Comparison of ENCODE assay signal across 31 cellular contexts in genomic region chr10:99720387-99720786, GRCh38.
"Had no signal": no experiment of that assay in that cellular context is flagged by ENCODE, and none has a peak within 500 bp of the region (broad histone marks: within the 10 kb centered on the region; RNA-seq: fewer than 3 reads in every experiment).

No MANE protein-coding gene starts in this region.

- H3K27me3 Mint-ChIP-seq: activated B cell treated with CpG ODN at 0.5 μM for 24 hours; activated CD4-positive, alpha-beta memory T cell treated with anti-CD3 and anti-CD28 coated beads for 36 hours; activated CD4-positive, alpha-beta T cell treated with anti-CD3 and anti-CD28 coated beads, Interleukin-2, amount 10 ng/mL, durations not matched to agents 24 days and 14 days; activated CD8-positive, alpha-beta memory T cell treated with anti-CD3 and anti-CD28 coated beads, Interleukin-2, amount 10 ng/mL, durations not matched to agents 7 days and 5 days; activated naive CD8-positive, alpha-beta T cell; activated T-helper 17 cell treated with anti-CD3 and anti-CD28 coated beads, Interleukin-2, amount 50 U/mL, for 72 hours; effector memory CD8-positive, alpha-beta T cell; T-helper 17 cell had no signal

- H3K4me3 Mint-ChIP-seq: activated B cell treated with CpG ODN at 0.5 μM for 24 hours; activated CD4-positive, alpha-beta memory T cell treated with anti-CD3 and anti-CD28 coated beads for 36 hours; activated CD4-positive, alpha-beta T cell treated with anti-CD3 and anti-CD28 coated beads, Interleukin-2, amount 10 ng/mL, durations not matched to agents 24 days and 14 days; activated CD8-positive, alpha-beta memory T cell treated with anti-CD3 and anti-CD28 coated beads, Interleukin-2, amount 10 ng/mL, durations not matched to agents 7 days and 5 days; activated CD8-positive, alpha-beta T cell treated with anti-CD3 and anti-CD28 coated beads, Interleukin-2, amount 10 ng/mL, durations not matched to agents 7 days and 5 days; activated naive CD8-positive, alpha-beta T cell; activated T-helper 17 cell treated with anti-CD3 and anti-CD28 coated beads, Interleukin-2, amount 50 U/mL, for 72 hours; effector memory CD8-positive, alpha-beta T cell; T-helper 17 cell; T-helper 2 cell treated with Interferon-gamma antibody and Interleukin-4, amounts not matched to agents 5 μg/mL and 100 μg/mL, for 36 hours had no signal

- H3K4me1 ChIP-seq: esophagus muscularis mucosa, foreskin keratinocyte, gastrocnemius medialis had no signal

- H3K27me3 ChIP-seq: brain microvascular endothelial cell, esophagus muscularis mucosa, foreskin keratinocyte, gastrocnemius medialis, heart right ventricle had no signal

- H3K9me3 Mint-ChIP-seq: activated B cell treated with CpG ODN at 0.5 μM for 24 hours; activated CD4-positive, alpha-beta memory T cell treated with anti-CD3 and anti-CD28 coated beads for 36 hours; activated CD4-positive, alpha-beta T cell treated with anti-CD3 and anti-CD28 coated beads, Interleukin-2, amount 10 ng/mL, durations not matched to agents 24 days and 14 days; activated T-helper 17 cell treated with anti-CD3 and anti-CD28 coated beads, Interleukin-2, amount 50 U/mL, for 72 hours; effector memory CD8-positive, alpha-beta T cell; T-helper 2 cell treated with Interferon-gamma antibody and Interleukin-4, amounts not matched to agents 5 μg/mL and 100 μg/mL, for 36 hours had no signal

- ATAC-seq: activated CD4-positive, CD25-positive, alpha-beta regulatory T cell treated with anti-CD3 and anti-CD28 coated beads, Interleukin-2, amount 50 U/mL, for 24 hours; activated CD8-positive, alpha-beta memory T cell treated with anti-CD3 and anti-CD28 coated beads, Interleukin-2, amount 10 ng/mL, durations not matched to agents 7 days and 5 days; activated CD8-positive, alpha-beta T cell treated with anti-CD3 and anti-CD28 coated beads, Interleukin-2, amount 10 ng/mL, durations not matched to agents 7 days and 5 days; activated T-helper 17 cell treated with anti-CD3 and anti-CD28 coated beads, Interleukin-2, amount 50 U/mL, for 72 hours; effector memory CD8-positive, alpha-beta T cell; foreskin keratinocyte; gastrocnemius medialis; T-helper 17 cell had no signal

- DNase-seq: activated B cell treated with CpG ODN at 0.5 μM for 24 hours; activated CD4-positive, alpha-beta memory T cell treated with anti-CD3 and anti-CD28 coated beads for 36 hours; activated CD4-positive, alpha-beta T cell treated with anti-CD3 and anti-CD28 coated beads, Interleukin-2, amount 10 ng/mL, durations not matched to agents 24 days and 14 days; activated CD8-positive, alpha-beta memory T cell treated with anti-CD3 and anti-CD28 coated beads, Interleukin-2, amount 10 ng/mL, durations not matched to agents 7 days and 5 days; activated CD8-positive, alpha-beta memory T cell treated with anti-CD3 and anti-CD28 coated beads, Interleukin-2, amount 50 U/mL, for 4 hours; activated CD8-positive, alpha-beta T cell treated with anti-CD3 and anti-CD28 coated beads, Interleukin-2, amount 10 ng/mL, durations not matched to agents 7 days and 5 days; activated effector memory CD4-positive, alpha-beta T cell treated with Interleukin-2 at 50 U/mL for 16 hours; activated gamma-delta T cell treated with Interleukin-2 at 50 U/mL for 16 hours; activated naive CD4-positive, alpha-beta T cell treated with anti-CD3 and anti-CD28 coated beads, Interleukin-2, amount 50 U/mL, for 16 hours; activated naive CD4-positive, alpha-beta T cell treated with Interleukin-2 at 50 U/mL for 16 hours; activated T-cell treated with anti-CD3 and anti-CD28 coated beads, Interleukin-2, amount 50 U/mL, for 1 hour; amniotic stem cell; anterior cingulate cortex; brain microvascular endothelial cell; cortex of kidney; dermis blood vessel endothelial cell; effector CD4-positive, alpha-beta T cell; effector memory CD8-positive, alpha-beta T cell; erythroblast; foreskin keratinocyte; gastrocnemius medialis; heart right ventricle; T-helper 1 cell; T-helper 17 cell; T1000; WERI-Rb-1 had no signal

- H3K4me1 Mint-ChIP-seq: activated B cell treated with CpG ODN at 0.5 μM for 24 hours; activated CD4-positive, alpha-beta T cell treated with anti-CD3 and anti-CD28 coated beads, Interleukin-2, amount 10 ng/mL, durations not matched to agents 24 days and 14 days; activated CD8-positive, alpha-beta memory T cell treated with anti-CD3 and anti-CD28 coated beads, Interleukin-2, amount 10 ng/mL, durations not matched to agents 7 days and 5 days; activated T-helper 17 cell treated with anti-CD3 and anti-CD28 coated beads, Interleukin-2, amount 50 U/mL, for 72 hours had no signal

- H3K27ac Mint-ChIP-seq: activated B cell treated with CpG ODN at 0.5 μM for 24 hours; activated CD4-positive, alpha-beta memory T cell treated with anti-CD3 and anti-CD28 coated beads for 36 hours; activated CD4-positive, alpha-beta T cell treated with anti-CD3 and anti-CD28 coated beads, Interleukin-2, amount 10 ng/mL, durations not matched to agents 24 days and 14 days; activated CD8-positive, alpha-beta memory T cell treated with anti-CD3 and anti-CD28 coated beads, Interleukin-2, amount 10 ng/mL, durations not matched to agents 7 days and 5 days; activated CD8-positive, alpha-beta T cell treated with anti-CD3 and anti-CD28 coated beads, Interleukin-2, amount 10 ng/mL, durations not matched to agents 7 days and 5 days; activated naive CD8-positive, alpha-beta T cell; activated T-helper 17 cell treated with anti-CD3 and anti-CD28 coated beads, Interleukin-2, amount 50 U/mL, for 72 hours; effector memory CD8-positive, alpha-beta T cell; T-helper 17 cell; T-helper 2 cell treated with Interferon-gamma antibody and Interleukin-4, amounts not matched to agents 5 μg/mL and 100 μg/mL, for 36 hours had no signal

- H3K4me3 ChIP-seq: esophagus muscularis mucosa, gastrocnemius medialis, heart right ventricle had no signal

- H3K9me3 ChIP-seq: esophagus muscularis mucosa, gastrocnemius medialis, heart right ventricle had no signal

- H3K27ac ChIP-seq: brain microvascular endothelial cell, esophagus muscularis mucosa, foreskin keratinocyte, gastrocnemius medialis, heart right ventricle, WERI-Rb-1 had no signal
